Comparison of ENCODE assay signal across 2 cellular contexts in genomic region chr13:20610006-20610405, GRCh38.
TF ChIP-seq lines count a peak whose summit lies in the region.

No MANE protein-coding gene starts in this region.

TF ChIP-seq in IMR-90, 13 proteins besides CTCF, POLR2A, EP300 and RAD21 (continued from another document):
- TF ChIP-seq SMC3 (IDR thresholded peaks at IDR 0.05; ENCODE audit: low read depth, low read length), result no peak
- no peak for TF ChIP-seq RCOR1 (IDR thresholded peaks at IDR 0.05; ENCODE audit: insufficient replicate concordance, low read length)
TF ChIP-seq in IMR-90: peak in this region for 0.

TF ChIP-seq in endothelial cell of umbilical vein, 7 proteins besides CTCF, POLR2A, EP300 and RAD21 (continued from another document):
- TF ChIP-seq FOS (IDR thresholded peaks at IDR 0.05; ENCODE audit: borderline replicate concordance, insufficient read depth, low read length), result no peak
- TF ChIP-seq MYC (IDR thresholded peaks at IDR 0.05; ENCODE audit: low read depth, low read length), result no peak
- no peak for TF ChIP-seq GATA2 (IDR thresholded peaks at IDR 0.05; ENCODE audit: insufficient read depth, insufficient read length, low read depth, low read length)
- TF ChIP-seq POLR2AphosphoS5 (IDR thresholded peaks at IDR 0.05; ENCODE audit: insufficient read depth, low read depth, low read length), result no peak
- no peak for TF ChIP-seq EZH2 (IDR thresholded peaks at IDR 0.05; ENCODE audit: borderline replicate concordance, low read depth, low read length, severe bottlenecking)
- TF ChIP-seq MAX (IDR thresholded peaks at IDR 0.05; ENCODE audit: insufficient read depth, insufficient read length), result no peak
